22 cellular contexts compared by ENCODE assay signal in genomic region chr9:5719546-5719945, GRCh38.
DNase-seq lines count a peak whose midpoint lies in the region; ATAC-seq and TF ChIP-seq lines count a peak whose summit lies in the region.
"Had no signal": no experiment of that assay in that cellular context is flagged by ENCODE, and none has a peak within 500 bp of the region (broad histone marks: within the 10 kb centered on the region; RNA-seq: fewer than 3 reads in every experiment).

No MANE protein-coding gene starts in this region.

- peaks cover 34% of the 10 kb centered on the region for H3K36me3 ChIP-seq in skeletal muscle satellite cell (ENCODE audit: insufficient read depth, low read length)
- peaks cover 8% of the 10 kb centered on the region for H3K36me3 ChIP-seq in effector memory CD4-positive, alpha-beta T cell (ENCODE audit: control insufficient read depth, insufficient read depth, low read length)

- no peak overlapping the region for H3K4me3 Mint-ChIP-seq in activated CD8-positive, alpha-beta T cell treated with anti-CD3 and anti-CD28 coated beads for 36 hours
- no peak overlapping the region for H3K4me3 Mint-ChIP-seq in activated CD8-positive, alpha-beta T cell treated with anti-CD3 and anti-CD28 coated beads, Interleukin-2, amount 10 ng/mL, durations not matched to agents 7 days and 5 days
- H3K4me3 Mint-ChIP-seq in T-helper 17 cell = no peak overlapping the region
- H3K4me3 Mint-ChIP-seq: natural killer cell treated with Interleukin-12 subunit alpha and Interleukin-12 subunit beta and Interleukin-15 and Interleukin-18, amount 100 ng/mL, for 72 hours had no signal

- intact Hi-C loops in activated CD8-positive, alpha-beta T cell treated with anti-CD3 and anti-CD28 coated beads for 36 hours (cut with micrococcal nuclease) = no loop called here

- ATAC-seq in activated CD8-positive, alpha-beta T cell treated with anti-CD3 and anti-CD28 coated beads for 36 hours = no peak
- ATAC-seq in activated CD8-positive, alpha-beta T cell treated with anti-CD3 and anti-CD28 coated beads, Interleukin-2, amount 10 ng/mL, durations not matched to agents 7 days and 5 days = no peak
- ATAC-seq in T-helper 17 cell = no peak
- ATAC-seq: natural killer cell treated with Interleukin-12 subunit alpha and Interleukin-12 subunit beta and Interleukin-15 and Interleukin-18, amount 100 ng/mL, for 72 hours had no signal

- TF ChIP-seq CTCF in activated CD8-positive, alpha-beta T cell treated with anti-CD3 and anti-CD28 coated beads for 36 hours (IDR thresholded peaks at IDR 0.05) = no peak
- TF ChIP-seq CTCF in fibroblast of the aortic adventitia (IDR thresholded peaks at IDR 0.05; ENCODE audit: insufficient read depth, low read length) = no peak

- DNase-seq in activated CD8-positive, alpha-beta T cell treated with anti-CD3 and anti-CD28 coated beads for 36 hours = no peak
- DNase-seq in activated CD8-positive, alpha-beta T cell treated with anti-CD3 and anti-CD28 coated beads, Interleukin-2, amount 10 ng/mL, durations not matched to agents 7 days and 5 days = no peak
- DNase-seq in T-helper 17 cell (no peak), fibroblast of the aortic adventitia (ENCODE audit: low read depth) (peak; percentile 14), cerebellum (ENCODE audit: low spot score) (no peak), NCI-H345 treated with DMSO at 0.1 percent for 48 hours (lab: John Stamatoyannopoulos, UW; ENCODE audit: unreplicated experiment) (no peak)
- DNase-seq in effector memory CD4-positive, alpha-beta T cell = no peak
- DNase-seq: activated naive CD4-positive, alpha-beta T cell treated with Interleukin-2 at 50 U/mL for 16 hours; cerebellar nuclear complex; hippocampal formation; KG1; NCI-H2081 treated with DMSO at 0.1 percent for 48 hours; NCI-H510A treated with DMSO at 0.1 percent for 48 hours; posterior cingulate gyrus; SHP77; stimulated activated CD4-positive, alpha-beta T cell treated with anti-CD3 and anti-CD28 coated beads, Interleukin-4, amount 100 ng/mL, for 24 hours; T-helper 1 cell had no signal

- H3K4me1 Mint-ChIP-seq in activated CD8-positive, alpha-beta T cell treated with anti-CD3 and anti-CD28 coated beads for 36 hours (ENCODE audit: low read depth) = peaks cover 10% of the 10 kb centered on the region
- peaks cover 2% of the 10 kb centered on the region for H3K4me1 Mint-ChIP-seq in activated CD8-positive, alpha-beta T cell treated with anti-CD3 and anti-CD28 coated beads, Interleukin-2, amount 10 ng/mL, durations not matched to agents 7 days and 5 days (ENCODE audit: low read depth)
- H3K4me1 Mint-ChIP-seq in T-helper 17 cell = peaks cover 11% of the 10 kb centered on the region

- H3K9me3 ChIP-seq in T-helper 17 cell (ENCODE audit: control insufficient read depth, low read length, poor library complexity, severe bottlenecking) (no peaks in the 10 kb centered on the region), skeletal muscle satellite cell (replicated peaks; ENCODE audit: low read length) (no peaks in the 10 kb centered on the region)
- no peaks in the 10 kb centered on the region for H3K9me3 ChIP-seq in effector memory CD4-positive, alpha-beta T cell (ENCODE audit: control insufficient read depth, low read length)

- peaks cover 63% of the 10 kb centered on the region for H3K36me3 Mint-ChIP-seq in activated CD8-positive, alpha-beta T cell treated with anti-CD3 and anti-CD28 coated beads for 36 hours (ENCODE audit: low read depth)
- H3K36me3 Mint-ChIP-seq in activated CD8-positive, alpha-beta T cell treated with anti-CD3 and anti-CD28 coated beads, Interleukin-2, amount 10 ng/mL, durations not matched to agents 7 days and 5 days (ENCODE audit: low read depth) = peaks cover 58% of the 10 kb centered on the region
- H3K36me3 Mint-ChIP-seq in T-helper 17 cell (ENCODE audit: low read depth) = peaks cover 10% of the 10 kb centered on the region

- H3K4me1 ChIP-seq in skeletal muscle satellite cell (ENCODE audit: control insufficient read depth, insufficient read depth, low read length) = peaks cover 29% of the 10 kb centered on the region
- H3K4me1 ChIP-seq in effector memory CD4-positive, alpha-beta T cell (ENCODE audit: control insufficient read depth, insufficient read depth, low read length, poor library complexity, severe bottlenecking) = no peaks in the 10 kb centered on the region
- H3K4me1 ChIP-seq: ascending aorta had no signal

- no peak overlapping the region for H3K9ac ChIP-seq in skeletal muscle satellite cell (ENCODE audit: low read depth, low read length)

- no peaks in the 10 kb centered on the region for H3K27me3 Mint-ChIP-seq in activated CD8-positive, alpha-beta T cell treated with anti-CD3 and anti-CD28 coated beads for 36 hours
- H3K27me3 Mint-ChIP-seq in activated CD8-positive, alpha-beta T cell treated with anti-CD3 and anti-CD28 coated beads, Interleukin-2, amount 10 ng/mL, durations not matched to agents 7 days and 5 days (ENCODE audit: low read depth) = no peaks in the 10 kb centered on the region
- no peaks in the 10 kb centered on the region for H3K27me3 Mint-ChIP-seq in T-helper 17 cell
- H3K27me3 Mint-ChIP-seq: natural killer cell treated with Interleukin-12 subunit alpha and Interleukin-12 subunit beta and Interleukin-15 and Interleukin-18, amount 100 ng/mL, for 72 hours had no signal

- peaks cover 7% of the 10 kb centered on the region for H3K9me3 Mint-ChIP-seq in activated CD8-positive, alpha-beta T cell treated with anti-CD3 and anti-CD28 coated beads for 36 hours
- peaks cover 6% of the 10 kb centered on the region for H3K9me3 Mint-ChIP-seq in activated CD8-positive, alpha-beta T cell treated with anti-CD3 and anti-CD28 coated beads, Interleukin-2, amount 10 ng/mL, durations not matched to agents 7 days and 5 days (ENCODE audit: insufficient read depth)

- H3K27ac ChIP-seq in effector memory CD4-positive, alpha-beta T cell (ENCODE audit: insufficient read depth, low read length, poor library complexity, severe bottlenecking) = no peak overlapping the region
- H3K27ac ChIP-seq: ascending aorta, C4-2B had no signal

- CTCF ChIA-PET in activated CD8-positive, alpha-beta T cell treated with anti-CD3 and anti-CD28 coated beads for 36 hours (lab: Charles Lee) = no interaction called here
- CTCF ChIA-PET in activated CD8-positive, alpha-beta T cell treated with anti-CD3 and anti-CD28 coated beads, Interleukin-2, amount 10 ng/mL, durations not matched to agents 7 days and 5 days (lab: Charles Lee) = no interaction called here

- peak overlapping the region; percentile 7 for H3K27ac Mint-ChIP-seq in activated CD8-positive, alpha-beta T cell treated with anti-CD3 and anti-CD28 coated beads for 36 hours
- no peak overlapping the region for H3K27ac Mint-ChIP-seq in activated CD8-positive, alpha-beta T cell treated with anti-CD3 and anti-CD28 coated beads, Interleukin-2, amount 10 ng/mL, durations not matched to agents 7 days and 5 days
- peak overlapping the region; percentile 24 for H3K27ac Mint-ChIP-seq in T-helper 17 cell
- H3K27ac Mint-ChIP-seq: natural killer cell treated with Interleukin-12 subunit alpha and Interleukin-12 subunit beta and Interleukin-15 and Interleukin-18, amount 100 ng/mL, for 72 hours had no signal

- POLR2A ChIA-PET in activated CD8-positive, alpha-beta T cell treated with anti-CD3 and anti-CD28 coated beads for 36 hours (lab: Charles Lee) = no interaction called here
- POLR2A ChIA-PET in activated CD8-positive, alpha-beta T cell treated with anti-CD3 and anti-CD28 coated beads, Interleukin-2, amount 10 ng/mL, durations not matched to agents 7 days and 5 days (lab: Charles Lee) = no interaction called here

- H3K4me3 ChIP-seq in fibroblast of the aortic adventitia (ENCODE audit: low read depth, low read length) (no peak overlapping the region), skeletal muscle satellite cell (ENCODE audit: low read length) (no peak overlapping the region)
- no peak overlapping the region for H3K4me3 ChIP-seq in effector memory CD4-positive, alpha-beta T cell (ENCODE audit: insufficient read depth, low read depth, low read length, poor library complexity, severe bottlenecking)
- H3K4me3 ChIP-seq: ascending aorta, skin epidermis had no signal

- peak overlapping the region; percentile 23 for H3K4me2 ChIP-seq in skeletal muscle satellite cell (ENCODE audit: low read length)

- H3K27me3 ChIP-seq in skeletal muscle satellite cell (ENCODE audit: control insufficient read depth, insufficient read depth, low read length) = no peaks in the 10 kb centered on the region
- H3K27me3 ChIP-seq in effector memory CD4-positive, alpha-beta T cell (replicated peaks; ENCODE audit: control insufficient read depth, insufficient read depth, low read length, poor library complexity, severe bottlenecking) = no peaks in the 10 kb centered on the region
- H3K27me3 ChIP-seq: ascending aorta had no signal
